ENCODE assay signal across 20 cellular contexts in the genomic region with DNA sequence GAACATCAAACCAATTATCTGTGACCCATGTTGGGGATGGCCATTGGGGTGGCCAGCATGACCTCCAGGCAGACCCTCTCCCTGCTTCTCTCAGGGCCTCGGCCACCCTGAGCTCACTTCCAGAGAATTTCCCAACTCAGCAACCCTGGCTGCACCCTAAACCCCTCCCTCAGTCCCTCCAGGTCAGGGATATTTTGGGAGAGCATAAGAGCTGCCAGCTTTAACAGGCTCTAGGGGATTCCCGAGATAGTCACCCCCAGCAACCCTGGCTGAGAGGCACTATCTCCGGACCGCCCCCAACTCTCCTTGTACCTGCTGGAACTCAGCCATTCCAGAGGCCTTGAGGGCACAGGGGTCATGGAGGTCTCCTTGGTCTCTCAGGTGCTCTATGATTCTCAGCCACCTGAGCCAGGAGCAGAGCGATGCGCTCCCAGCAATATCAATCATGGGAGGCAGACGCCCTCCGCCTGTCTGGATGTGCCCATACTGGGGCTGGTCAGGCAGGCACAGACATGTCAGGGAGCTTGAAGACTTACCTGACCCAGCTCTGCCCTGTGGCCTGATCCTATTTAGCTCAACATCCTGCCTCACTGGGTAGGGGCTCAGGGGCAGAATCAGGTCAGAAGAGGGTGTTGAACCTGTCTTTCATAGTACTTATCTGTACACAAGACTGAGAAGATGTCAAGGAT. TPM values are rescaled to one million over a fixed set of nuclear protein-coding genes. Genes with fewer than 3 reads are reported as not detected.
DNase-seq lines count a peak whose midpoint lies in the region; ATAC-seq and TF ChIP-seq lines count a peak whose summit lies in the region.
"Had no signal": no experiment of that assay in that cellular context is flagged by ENCODE, and none has a peak within 500 bp of the region (broad histone marks: within the 10 kb centered on the region; RNA-seq: fewer than 3 reads in every experiment).

No MANE protein-coding gene starts in this region.

- TF ChIP-seq CTCF in RWPE2 (IDR thresholded peaks at IDR 0.05; ENCODE audit: poor library complexity, severe bottlenecking) = no peak
- TF ChIP-seq CTCF in smooth muscle cell (IDR thresholded peaks at IDR 0.05; ENCODE audit: borderline replicate concordance, insufficient read depth, poor library complexity, severe bottlenecking) = no peak
- TF ChIP-seq CTCF in left lung (IDR thresholded peaks at IDR 0.05) = no peak

- H3K27me3 ChIP-seq in RWPE2 (ENCODE audit: insufficient read depth, poor library complexity, severe bottlenecking) (no peaks in the 10 kb centered on the region), esophagus (ENCODE audit: control insufficient read depth in 1 of 2, insufficient read depth in 2 of 2, low read length in 2 of 2) (no peaks in the 10 kb centered on the region), mesenchymal stem cell (ENCODE audit: control insufficient read depth in 1 of 2, insufficient read depth in 1 of 2, low read length in 2 of 2) (no peaks in the 10 kb centered on the region), smooth muscle cell (ENCODE audit: low read depth) (no peaks in the 10 kb centered on the region), left lung (no peaks in the 10 kb centered on the region)

- H2AFZ ChIP-seq in mesenchymal stem cell (ENCODE audit: low read depth, low read length) = no peak overlapping the region
- no peak overlapping the region for H2AFZ ChIP-seq in smooth muscle cell (ENCODE audit: low read depth)

- peak overlapping the region; percentile 67 for H2BK15ac ChIP-seq in mesenchymal stem cell (ENCODE audit: low read depth, poor library complexity, severe bottlenecking)

- H3K4ac ChIP-seq in mesenchymal stem cell (ENCODE audit: low read depth in 1 of 2, low read length in 2 of 2) = peak overlapping the region in 1 of 2 experiments; percentile 15

- H3K79me1 ChIP-seq in mesenchymal stem cell (replicated peaks; ENCODE audit: low read length, poor library complexity, severe bottlenecking) = no peaks in the 10 kb centered on the region

- H4K20me1 ChIP-seq in smooth muscle cell (ENCODE audit: low read depth) = no peaks in the 10 kb centered on the region

- ATAC-seq in RWPE2 (ENCODE audit: low read depth) = peak; percentile 75
- ATAC-seq in GM21423 (IDR thresholded peaks at IDR 0.05; ENCODE audit: unreplicated experiment) = no peak
- ATAC-seq in left lung = no peak
- ATAC-seq: SK-N-SH treated with all-trans-retinoic acid at 6 μM for 48 hours had no signal

- H3K27ac ChIP-seq in RWPE2 (ENCODE audit: poor library complexity, severe bottlenecking) (no peak overlapping the region), esophagus (ENCODE audit: low read depth in 2 of 2, low read length in 1 of 2) (peak overlapping the region; percentile 28 to 47), mesenchymal stem cell (ENCODE audit: low read length, poor library complexity, severe bottlenecking) (no peak overlapping the region), smooth muscle cell (ENCODE audit: low read depth) (peak overlapping the region; percentile 95), left lung (peak overlapping the region in 1 of 2 donors; percentile 48)

- H3K9me3 ChIP-seq in RWPE2 (ENCODE audit: severe bottlenecking) = no peaks in the 10 kb centered on the region
- H3K9me3 ChIP-seq in esophagus (ENCODE audit: control insufficient read depth in 2 of 2, insufficient read depth in 1 of 2, low read depth in 1 of 2, low read length in 1 of 2) = no peaks in the 10 kb centered on the region
- no peaks in the 10 kb centered on the region for H3K9me3 ChIP-seq in mesenchymal stem cell (ENCODE audit: control insufficient read depth, low read length)
- H3K9me3 ChIP-seq in smooth muscle cell (replicated peaks; ENCODE audit: low read depth) = no peaks in the 10 kb centered on the region
- H3K9me3 ChIP-seq in left lung = no peaks in the 10 kb centered on the region

- peak overlapping the region; percentile 75 for H4K8ac ChIP-seq in mesenchymal stem cell (ENCODE audit: low read length)

- no peaks in the 10 kb centered on the region for H3K79me2 ChIP-seq in smooth muscle cell (ENCODE audit: low read depth)

- peaks cover 8% of the 10 kb centered on the region for H3K4me1 ChIP-seq in RWPE2 (ENCODE audit: insufficient read depth, poor library complexity, severe bottlenecking)
- H3K4me1 ChIP-seq in esophagus (ENCODE audit: control insufficient read depth in 2 of 2, insufficient read depth in 2 of 2, low read length in 1 of 2) = peaks cover 5 to 7% of the 10 kb centered on the region in 2 donors
- peaks cover 20% of the 10 kb centered on the region for H3K4me1 ChIP-seq in mesenchymal stem cell (ENCODE audit: control insufficient read depth, insufficient read depth, low read depth, low read length)
- H3K4me1 ChIP-seq in smooth muscle cell (ENCODE audit: low read depth) = peaks cover 12% of the 10 kb centered on the region
- H3K4me1 ChIP-seq in left lung = no peaks in the 10 kb centered on the region

- peaks cover 16% of the 10 kb centered on the region for H3F3A ChIP-seq in smooth muscle cell (ENCODE audit: low read depth)

- no peak overlapping the region for H2BK5ac ChIP-seq in mesenchymal stem cell (ENCODE audit: low read depth, low read length, poor library complexity, severe bottlenecking)

- 52 to 68% methylated on average over 8 of the region's 8 CpGs for WGBS in esophagus, 2 donors
- 93% methylated on average over 8 of the region's 8 CpGs for WGBS in mesenchymal stem cell
- WGBS in smooth muscle cell (ENCODE audit: low lambda C conversion rate) = 78% methylated on average over 8 of the region's 8 CpGs

- intact Hi-C loops in left lung (cut with DNase I) = no loop called here

- H3K14ac ChIP-seq in mesenchymal stem cell (ENCODE audit: low read length in 2 of 2) = no peak overlapping the region

- no peaks in the 10 kb centered on the region for H3K36me3 ChIP-seq in RWPE2 (ENCODE audit: low read depth)
- H3K36me3 ChIP-seq in esophagus (ENCODE audit: control insufficient read depth in 2 of 2, insufficient read depth in 2 of 2, low read length in 1 of 2) = no peaks in the 10 kb centered on the region
- H3K36me3 ChIP-seq in mesenchymal stem cell (ENCODE audit: control insufficient read depth in 1 of 2, insufficient read depth in 2 of 2, low read depth in 1 of 2, low read length in 2 of 2) = peaks cover 0 to 17% of the 10 kb centered on the region in 2 experiments
- H3K36me3 ChIP-seq in smooth muscle cell (ENCODE audit: low read depth) = no peaks in the 10 kb centered on the region
- H3K36me3 ChIP-seq in left lung = peaks cover 0 to 7% of the 10 kb centered on the region in 2 donors

- H3K4me3 ChIP-seq in RWPE2 (ENCODE audit: severe bottlenecking) = no peak overlapping the region
- H3K4me3 ChIP-seq in esophagus (ENCODE audit: low read depth in 1 of 2, low read length in 2 of 2) = no peak overlapping the region
- peak overlapping the region in 1 of 2 experiments; percentile 0 for H3K4me3 ChIP-seq in mesenchymal stem cell (ENCODE audit: insufficient read depth in 1 of 2, low read depth in 1 of 2, low read length in 2 of 2)
- no peak overlapping the region for H3K4me3 ChIP-seq in smooth muscle cell
- H3K4me3 ChIP-seq in left lung = no peak overlapping the region

- no peak overlapping the region for H3K4me2 ChIP-seq in mesenchymal stem cell (ENCODE audit: low read length, poor library complexity, severe bottlenecking)
- H3K4me2 ChIP-seq in smooth muscle cell = peak overlapping the region; percentile 44

- H3K9ac ChIP-seq in mesenchymal stem cell (ENCODE audit: low read length) (peak overlapping the region; percentile 39), smooth muscle cell (ENCODE audit: low read depth) (peak overlapping the region; percentile 80)

- no peak overlapping the region for H2AK5ac ChIP-seq in mesenchymal stem cell (ENCODE audit: low read length, severe bottlenecking)

- peak overlapping the region in 1 of 2 experiments; percentile 26 for H3K23ac ChIP-seq in mesenchymal stem cell (ENCODE audit: low read length in 2 of 2)

- in situ Hi-C loops in G401 (cut with HindIII; ENCODE audit: low sequenced_read_pairs) = no loop called here

- peak overlapping the region; percentile 60 to 86 for H3K18ac ChIP-seq in mesenchymal stem cell (ENCODE audit: low read depth in 1 of 2, low read length in 2 of 2)

- H2BK12ac ChIP-seq in mesenchymal stem cell (ENCODE audit: low read length in 2 of 2) = no peak overlapping the region

- H4K91ac ChIP-seq in mesenchymal stem cell (ENCODE audit: low read length) = peak overlapping the region; percentile 18

- H2BK120ac ChIP-seq in mesenchymal stem cell (ENCODE audit: low read depth, low read length) = peak overlapping the region; percentile 8

- DNase-seq in RWPE2 (ENCODE audit: low spot score) (peak; percentile 70), mesenchymal stem cell (no peak), smooth muscle cell (lab: John Stamatoyannopoulos, UW; ENCODE audit: unreplicated experiment) (no peak), left lung (no peak), G401 (ENCODE audit: low spot score) (no peak), dermis blood vessel endothelial cell (no peak)
- DNase-seq: immature natural killer cell; Kasumi-1; midbrain; NCI-H1417; NCI-H2227 treated with DMSO at 0.1 percent for 48 hours; stimulated activated CD4-positive, alpha-beta T cell treated with anti-CD3 and anti-CD28 coated beads, Interleukin-2, amount 100 ng/mL, for 48 hours; stimulated activated CD8-positive, alpha-beta memory T cell treated with anti-CD3 and anti-CD28 coated beads, Interleukin-4, amount 100 ng/mL, for 48 hours had no signal

RNA-seq across cellular contexts. Expression of a gene that starts 34.9 kb away (rescaled TPM):
- polyA plus RNA-seq in esophagus (1 to 10 TPM in 1 of 2 donors, under 1 TPM in 1; 0.75 to 1.6 TPM), smooth muscle cell (87.9 and 125 TPM in 2 replicates)
- polyA plus RNA-seq in mesenchymal stem cell (2013, experiment 1 of 2) = 0.06 TPM
- polyA plus RNA-seq in mesenchymal stem cell (2013, experiment 2 of 2) = 0.05 TPM
- total RNA-seq in smooth muscle cell (84.4 and 114 TPM in 2 replicates), left lung (1 to 10 TPM; 1.4 to 8.5 TPM), dermis blood vessel endothelial cell (not detected in 2 replicates)
- not detected in 2 replicates for total RNA-seq in G401 (2014; rRNA removed; shearing (Covaris generic))
- total RNA-seq: dermis microvascular lymphatic vessel endothelial cell had no signal

RNA-seq across cellular contexts. Expression of a gene that starts 40.5 kb away (rescaled TPM):
- polyA plus RNA-seq in esophagus = 1 to 10 TPM; 4.5 to 5.6 TPM
- 3.5 TPM for polyA plus RNA-seq in mesenchymal stem cell (2013, experiment 1 of 2)
- 3.9 TPM for polyA plus RNA-seq in mesenchymal stem cell (2013, experiment 2 of 2)
- 6.0 and 10.0 TPM in 2 replicates for total RNA-seq in smooth muscle cell
- 11.7 and 15.1 TPM in 2 replicates for polyA plus RNA-seq in smooth muscle cell
- 1 to 10 TPM; 8.0 to 8.2 TPM for total RNA-seq in left lung
- 6.2 and 6.3 TPM in 2 replicates for total RNA-seq in G401 (2014; rRNA removed; shearing (Covaris generic))
- 2.0 and 3.0 TPM in 2 replicates for total RNA-seq in dermis blood vessel endothelial cell

RNA-seq across cellular contexts. Expression of a gene that starts 49.7 kb away (rescaled TPM):
- polyA plus RNA-seq in esophagus = not detected
- polyA plus RNA-seq in mesenchymal stem cell (2013, experiment 1 of 2) = not detected
- polyA plus RNA-seq in mesenchymal stem cell (2013, experiment 2 of 2) = not detected
- total RNA-seq in smooth muscle cell = not detected in 2 replicates
- polyA plus RNA-seq in smooth muscle cell = not detected in 2 replicates
- not detected for total RNA-seq in left lung
- total RNA-seq in G401 (2014; rRNA removed; shearing (Covaris generic)) = not detected in 2 replicates
- total RNA-seq in dermis blood vessel endothelial cell = not detected in 2 replicates
- total RNA-seq: activated CD8-positive, alpha-beta memory T cell treated with anti-CD3 and anti-CD28 coated beads for 36 hours; dermis microvascular lymphatic vessel endothelial cell; frontal cortex had no signal
- polyA plus RNA-seq: immature natural killer cell, thymus had no signal

RNA-seq across cellular contexts. Expression of a gene that starts 58.3 kb away (rescaled TPM):
- polyA plus RNA-seq in esophagus (not detected), smooth muscle cell (not detected in 2 replicates)
- polyA plus RNA-seq in mesenchymal stem cell (2013, experiment 1 of 2) = not detected
- polyA plus RNA-seq in mesenchymal stem cell (2013, experiment 2 of 2) = not detected
- total RNA-seq in smooth muscle cell (not detected in 2 replicates), left lung (10 to 100 TPM in 1 of 2 donors, not detected in 1; 26.6 TPM), dermis blood vessel endothelial cell (not detected in 2 replicates)
- not detected in 2 replicates for total RNA-seq in G401 (2014; rRNA removed; shearing (Covaris generic))
- total RNA-seq: activated CD8-positive, alpha-beta memory T cell treated with anti-CD3 and anti-CD28 coated beads for 36 hours; dermis microvascular lymphatic vessel endothelial cell; frontal cortex had no signal
- polyA plus RNA-seq: immature natural killer cell, thymus had no signal

Comparison
In these comparisons a context has a peak if more than half of its experiments do, and no peak if none do; other contexts are left out.
1. H3K27ac ChIP-seq: peak in esophagus (2 of 2) and smooth muscle cell (single experiment); none in RWPE2 (single experiment) and mesenchymal stem cell (single experiment).